38 cellular contexts compared by ENCODE assay signal in the genomic region with DNA sequence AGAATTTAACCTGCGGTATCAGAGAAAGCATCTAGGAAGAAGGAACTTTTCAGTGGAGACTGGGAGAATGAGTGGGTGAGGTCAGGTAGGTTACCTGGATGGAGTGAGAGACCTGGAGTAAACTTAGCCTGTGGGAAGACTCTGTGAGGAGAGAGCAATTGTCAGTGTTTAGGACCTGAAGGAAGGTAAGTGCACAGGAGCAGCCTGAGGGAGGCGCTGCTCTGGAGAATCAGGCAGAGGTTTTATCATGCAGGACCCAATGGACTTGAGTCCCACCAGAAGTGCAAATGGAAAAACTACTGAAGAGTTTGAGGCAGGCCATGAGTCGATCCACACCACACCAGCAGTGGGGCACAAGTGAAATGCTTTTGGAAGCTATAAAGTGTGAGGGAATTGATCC. TPM values are rescaled to one million over a fixed set of nuclear protein-coding genes. Genes with fewer than 3 reads are reported as not detected.
"Had no signal": no experiment of that assay in that cellular context is flagged by ENCODE, and none has a peak within 500 bp of the region (broad histone marks: within the 10 kb centered on the region; RNA-seq: fewer than 3 reads in every experiment).

No MANE protein-coding gene starts in this region.

- H3K4me1 ChIP-seq: lower lobe of right lung, right lobe of liver, tibial nerve had no signal

- H3K9me3 Mint-ChIP-seq: activated CD4-positive, alpha-beta memory T cell treated with anti-CD3 and anti-CD28 coated beads, Interleukin-2, amount 10 ng/mL, durations not matched to agents 7 days and 5 days; activated CD4-positive, alpha-beta T cell treated with anti-CD3 and anti-CD28 coated beads, Interleukin-2, amount 10 ng/mL, durations not matched to agents 7 days and 5 days; effector memory CD8-positive, alpha-beta T cell; natural killer cell; T-helper 1 cell treated with Interleukin-12 subunit alpha and Interleukin-12 subunit beta and Interleukin-4 antibody, amounts not matched to agents 30 μg/mL and 1 μg/mL, for 36 hours had no signal

- H3K4me3 Mint-ChIP-seq: activated CD4-positive, alpha-beta memory T cell treated with anti-CD3 and anti-CD28 coated beads, Interleukin-2, amount 10 ng/mL, durations not matched to agents 7 days and 5 days; activated CD4-positive, alpha-beta T cell treated with anti-CD3 and anti-CD28 coated beads, Interleukin-2, amount 10 ng/mL, durations not matched to agents 7 days and 5 days; activated T-cell treated with anti-CD3 and anti-CD28 coated beads, Interleukin-2, amount 50 U/mL, for 24 hours; activated T-helper 17 cell treated with anti-CD3 and anti-CD28 coated beads, Interleukin-2, amount 50 U/mL, for 72 hours; effector memory CD8-positive, alpha-beta T cell; natural killer cell; T-helper 1 cell treated with Interleukin-12 subunit alpha and Interleukin-12 subunit beta and Interleukin-4 antibody, amounts not matched to agents 30 μg/mL and 1 μg/mL, for 36 hours had no signal

- H3K4me1 Mint-ChIP-seq: activated CD4-positive, alpha-beta memory T cell treated with anti-CD3 and anti-CD28 coated beads, Interleukin-2, amount 10 ng/mL, durations not matched to agents 7 days and 5 days; activated CD4-positive, alpha-beta T cell treated with anti-CD3 and anti-CD28 coated beads, Interleukin-2, amount 10 ng/mL, durations not matched to agents 7 days and 5 days; activated T-helper 17 cell treated with anti-CD3 and anti-CD28 coated beads, Interleukin-2, amount 50 U/mL, for 72 hours; natural killer cell had no signal

- H3K36me3 Mint-ChIP-seq: natural killer cell had no signal

- H3K9me3 ChIP-seq: gastroesophageal sphincter, lower lobe of right lung, right lobe of liver had no signal

- DNase-seq: activated CD4-positive, alpha-beta memory T cell treated with anti-CD3 and anti-CD28 coated beads, Interleukin-2, amount 10 ng/mL, durations not matched to agents 7 days and 5 days; activated CD4-positive, alpha-beta T cell treated with anti-CD3 and anti-CD28 coated beads for 1 hour; activated CD4-positive, alpha-beta T cell treated with anti-CD3 and anti-CD28 coated beads, Interleukin-2, amount 10 ng/mL, durations not matched to agents 7 days and 5 days; activated CD8-positive, alpha-beta memory T cell treated with anti-CD3 and anti-CD28 coated beads, Interleukin-2, amount 50 U/mL, for 48 hours; activated gamma-delta T cell treated with Interleukin-2 at 50 U/mL for 16 hours; activated naive CD4-positive, alpha-beta T cell treated with anti-CD3 and anti-CD28 coated beads, Interleukin-2, amount 50 U/mL, for 16 hours; activated T-cell treated with anti-CD3 and anti-CD28 coated beads, Interleukin-2, amount 50 U/mL, for 24 hours; amniotic stem cell; brain microvascular endothelial cell; cortex of kidney; effector memory CD8-positive, alpha-beta T cell; hippocampal formation; lower lobe of right lung; mesenchymal stem cell; natural killer cell; right lobe of liver; stimulated activated CD4-positive, alpha-beta T cell treated with anti-CD3 and anti-CD28 coated beads, Interleukin-2, amount 100 ng/mL, for 48 hours; stimulated activated naive CD4-positive, alpha-beta T cell treated with Interleukin-2 at 50 U/mL for 16 hours; T-helper 9 cell had no signal

- H3K27me3 ChIP-seq: brain microvascular endothelial cell, gastroesophageal sphincter, right lobe of liver, tibial nerve had no signal

- H3K27ac Mint-ChIP-seq: activated CD4-positive, alpha-beta memory T cell treated with anti-CD3 and anti-CD28 coated beads, Interleukin-2, amount 10 ng/mL, durations not matched to agents 7 days and 5 days; activated CD4-positive, alpha-beta T cell treated with anti-CD3 and anti-CD28 coated beads, Interleukin-2, amount 10 ng/mL, durations not matched to agents 7 days and 5 days; activated T-cell treated with anti-CD3 and anti-CD28 coated beads, Interleukin-2, amount 50 U/mL, for 24 hours; activated T-helper 17 cell treated with anti-CD3 and anti-CD28 coated beads, Interleukin-2, amount 50 U/mL, for 72 hours; effector memory CD8-positive, alpha-beta T cell; natural killer cell; T-helper 1 cell treated with Interleukin-12 subunit alpha and Interleukin-12 subunit beta and Interleukin-4 antibody, amounts not matched to agents 30 μg/mL and 1 μg/mL, for 36 hours had no signal

- ATAC-seq: activated T-helper 17 cell treated with anti-CD3 and anti-CD28 coated beads, Interleukin-2, amount 50 U/mL, for 72 hours; effector memory CD8-positive, alpha-beta T cell; gastroesophageal sphincter; left lobe of liver; lower lobe of right lung; natural killer cell; right lobe of liver had no signal

- H3K4me3 ChIP-seq: gastroesophageal sphincter, lower lobe of right lung, right lobe of liver, tibial nerve had no signal

- H3K36me3 ChIP-seq: brain microvascular endothelial cell, gastroesophageal sphincter, lower lobe of right lung, right lobe of liver, tibial nerve had no signal

- H3K27ac ChIP-seq: brain microvascular endothelial cell, gastroesophageal sphincter, lower lobe of right lung, right lobe of liver, tibial nerve had no signal

RNA-seq across cellular contexts. Expression of a gene that starts 14.4 kb away (rescaled TPM):
- total RNA-seq: activated CD4-positive, alpha-beta memory T cell treated with anti-CD3 and anti-CD28 coated beads, Interleukin-2, amount 10 ng/mL, durations not matched to agents 7 days and 5 days; activated CD4-positive, alpha-beta T cell treated with anti-CD3 and anti-CD28 coated beads, Interleukin-2, amount 10 ng/mL, durations not matched to agents 7 days and 5 days; activated T-helper 17 cell treated with anti-CD3 and anti-CD28 coated beads, Interleukin-2, amount 50 U/mL, for 72 hours; astrocyte; cardiac septum; cerebellum; endothelial cell of umbilical vein; fibroblast of lung; fibroblast of villous mesenchyme; gastroesophageal sphincter; kidney epithelial cell; left lobe of liver; lower lobe of right lung; mononuclear cell; natural killer cell; omental fat pad; pulmonary artery endothelial cell; right lobe of liver; skeletal muscle tissue; temporal lobe; tibial nerve had no signal
- polyA plus RNA-seq: endothelial cell of umbilical vein, esophagus, fibroblast of lung, urinary bladder had no signal
